Comparison of ENCODE assay signal across 9 cellular contexts in genomic region chr10:63700209-63700934, GRCh38.
DNase-seq lines count a peak whose midpoint lies in the region; ATAC-seq, FAIRE-seq and TF ChIP-seq lines count a peak whose summit lies in the region.
"Had no signal": no experiment of that assay in that cellular context is flagged by ENCODE, and none has a peak within 500 bp of the region (broad histone marks: within the 10 kb centered on the region; RNA-seq: fewer than 3 reads in every experiment).

No MANE protein-coding gene starts in this region.

- H3K9ac ChIP-seq in duodenal mucosa (ENCODE audit: low read depth in 1 of 2, low read length in 2 of 2) = no peak overlapping the region

- H3K36me3 ChIP-seq in duodenal mucosa (ENCODE audit: control insufficient read depth in 1 of 2, insufficient read depth in 2 of 2, low read length in 2 of 2) = no peaks in the 10 kb centered on the region
- H3K36me3 ChIP-seq in pancreas = no peaks in the 10 kb centered on the region

- no peak for FAIRE-seq in pancreas (lab: Jason Lieb, UNC)

- H3K9me3 ChIP-seq in duodenal mucosa (ENCODE audit: control insufficient read depth in 1 of 2, low read length in 2 of 2) = no peaks in the 10 kb centered on the region
- no peaks in the 10 kb centered on the region for H3K9me3 ChIP-seq in pancreas

- intact Hi-C loops in pancreas (cut with DNase I) = no loop called here

- peaks cover 16% of the 10 kb centered on the region for H3K9me3 Mint-ChIP-seq in WTC11
- H3K9me3 Mint-ChIP-seq: neural crest cell had no signal

- H3K4me3 ChIP-seq in NB4 (ENCODE audit: low read depth, low read length) (no peak overlapping the region), duodenal mucosa (ENCODE audit: low read depth in 1 of 2, low read length in 2 of 2) (no peak overlapping the region), pancreas (no peak overlapping the region)

- TF ChIP-seq POLR2A in NB4 (IDR thresholded peaks at IDR 0.05; ENCODE audit: extremely low read depth, insufficient read length) = no peak

- CTCF ChIA-PET in WTC11 (lab: Charles Lee) = interaction anchor here (1.2 to 1.4 kb wide), 2 partner anchors 11 to 20 kb away, joined by 4 to 7 read pairs; no protein-coding TSS in a partner anchor

- H3K4me3 Mint-ChIP-seq in WTC11 = no peak overlapping the region
- H3K4me3 Mint-ChIP-seq: neural crest cell had no signal

- H3K4me1 ChIP-seq in duodenal mucosa (ENCODE audit: control insufficient read depth in 1 of 2, insufficient read depth in 2 of 2, low read length in 2 of 2) = peaks cover 10 to 42% of the 10 kb centered on the region in 2 donors
- H3K4me1 ChIP-seq in pancreas = peaks cover 35 to 66% (median 39%) of the 10 kb centered on the region in 3 donors

- no peaks in the 10 kb centered on the region for H3K27me3 ChIP-seq in duodenal mucosa (ENCODE audit: control insufficient read depth in 1 of 2, insufficient read depth in 2 of 2, low read length in 2 of 2)
- H3K27me3 ChIP-seq in pancreas = no peaks in the 10 kb centered on the region

- H3K36me3 Mint-ChIP-seq in WTC11 = peaks cover 3% of the 10 kb centered on the region; the same call in 1 of the 2 replicates

- peak overlapping the region; percentile 43 for H3K27ac ChIP-seq in duodenal mucosa (ENCODE audit: low read depth, low read length)
- H3K27ac ChIP-seq in pancreas = peak overlapping the region; percentile 13 to 85 (median 56)

- 33 to 36% methylated on average over 5 of the region's 5 CpGs for WGBS in pancreas, 2 donors

- peaks cover 38% of the 10 kb centered on the region for H3K4me1 Mint-ChIP-seq in WTC11

- ATAC-seq in pancreas (peak in 3 of 4 donors; percentile 24 to 52 (median 41)), WTC11 (no peak), GM21576 (IDR thresholded peaks at IDR 0.05; ENCODE audit: unreplicated experiment) (no peak)

- H3K27ac Mint-ChIP-seq in WTC11 = no peak overlapping the region

- POLR2A ChIA-PET in WTC11 (lab: Charles Lee) = no interaction called here

- H3K27me3 Mint-ChIP-seq in WTC11 (ENCODE audit: low read depth) = no peaks in the 10 kb centered on the region

- TF ChIP-seq CTCF in NB4 (IDR thresholded peaks at IDR 0.05; ENCODE audit: low read depth, low read length) (no peak), pancreas (IDR thresholded peaks at IDR 0.05) (no peak), WTC11 (IDR thresholded peaks at IDR 0.05) (no peak)

- peak; percentile 47 for DNase-seq in COR-L47 (lab: John Stamatoyannopoulos, UW)
- DNase-seq in NB4 (ENCODE audit: low read depth) = peak; percentile 40
- DNase-seq in pancreas = no peak
- no peak for DNase-seq in ecto neural progenitor cell (ENCODE audit: low spot score)
- no peak for DNase-seq in WTC11 (ENCODE audit: low spot score)
- no peak for DNase-seq in OCI-M1 (lab: John Stamatoyannopoulos, UW)

TF ChIP-seq in WTC11, 78 proteins besides CTCF, POLR2A, EP300 and RAD21:
- TF ChIP-seq FOXJ3 (CRISPR knock-in tag; IDR thresholded peaks at IDR 0.05; ENCODE audit: borderline replicate concordance) = no peak
- TF ChIP-seq ZNF425 (CRISPR knock-in tag; conservative IDR thresholded peaks at IDR 0.05) = no peak
- no peak for TF ChIP-seq IRF1 (CRISPR knock-in tag; IDR thresholded peaks at IDR 0.05)

Comparison
In these comparisons a context has a peak if more than half of its experiments do, and no peak if none do; other contexts are left out.
1. DNase-seq: peak in COR-L47 (single experiment) and NB4 (single experiment); none in pancreas (0 of 6), ecto neural progenitor cell (single experiment), WTC11 (single experiment) and OCI-M1 (single experiment).
2. ATAC-seq: peak in pancreas (3 of 4); none in WTC11 (single experiment) and GM21576 (single experiment).